Comparison of ENCODE assay signal across 9 cellular contexts in the genomic region with DNA sequence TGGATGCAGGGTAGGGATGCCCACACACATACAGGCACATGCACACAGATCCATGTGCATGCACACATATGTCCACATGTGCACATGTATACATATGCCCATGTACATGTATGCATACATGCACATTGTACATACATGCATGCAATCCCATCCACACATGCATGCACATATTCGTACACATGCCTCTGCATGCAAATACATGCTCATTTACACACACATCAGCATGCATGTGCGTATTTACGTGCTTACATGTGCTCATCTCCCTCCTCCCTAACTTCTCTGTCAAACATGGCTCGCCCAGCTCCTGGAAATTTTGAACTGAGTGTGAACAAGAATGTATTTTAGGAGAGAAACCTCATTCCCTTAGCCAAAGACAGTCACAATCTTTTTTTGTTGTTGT. TPM values are rescaled to one million over a fixed set of nuclear protein-coding genes. Genes with fewer than 3 reads are reported as not detected.
"Had no signal": no experiment of that assay in that cellular context is flagged by ENCODE, and none has a peak within 500 bp of the region (broad histone marks: within the 10 kb centered on the region; RNA-seq: fewer than 3 reads in every experiment).

No MANE protein-coding gene starts in this region.

- H3K4me3 ChIP-seq: GM23338 had no signal

- H3K4me2 ChIP-seq: GM23338 had no signal

- FAIRE-seq: H1, H54 had no signal

- DNase-seq: H9, HCEC 1CT, KBM-7 had no signal

- H3K27ac ChIP-seq: HL-60 had no signal

- H2AFZ ChIP-seq: GM23338 had no signal

RNA-seq across cellular contexts. Expression of a gene that starts 6.2 kb away (rescaled TPM):
- total RNA-seq: HT1080 had no signal
- polyA plus RNA-seq: IgD-negative memory B cell had no signal

RNA-seq across cellular contexts. Expression of a gene that starts 8.9 kb away (rescaled TPM):
- total RNA-seq: H1, H9, HT1080 had no signal
- polyA plus RNA-seq: GM23338, IgD-negative memory B cell had no signal

RNA-seq across cellular contexts. Expression of a gene that starts 45.1 kb away (rescaled TPM):
- total RNA-seq: GM23338, HT1080 had no signal
- polyA plus RNA-seq: GM23338, IgD-negative memory B cell had no signal
